ENCODE assay signal across 13 cellular contexts in genomic region chr2:178271629-178272333, GRCh38.
A peak's percentile ranks its signal among the peaks of the same experiment; 100 is the strongest.
DNase-seq lines count a peak whose midpoint lies in the region; ATAC-seq and TF ChIP-seq lines count a peak whose summit lies in the region.
"Had no signal": no experiment of that assay in that cellular context is flagged by ENCODE, and none has a peak within 500 bp of the region (broad histone marks: within the 10 kb centered on the region; RNA-seq: fewer than 3 reads in every experiment).

No MANE protein-coding gene starts in this region.

- H3K4me3 ChIP-seq in fibroblast of lung (replicated peaks in 1 of 4; ENCODE audit: control extremely low read depth in 1 of 4, insufficient read depth in 1 of 4, low read depth in 3 of 4, low read length in 4 of 4), result no peak overlapping the region
- no peak overlapping the region for H3K4me3 ChIP-seq in upper lobe of right lung
- H3K4me3 ChIP-seq: HAP-1, pancreas had no signal

- H3K79me2 ChIP-seq in fibroblast of lung (ENCODE audit: control insufficient read depth, insufficient read depth, low read length), result no peaks in the 10 kb centered on the region

- H3K36me3 ChIP-seq in fibroblast of lung (ENCODE audit: control insufficient read depth, insufficient read depth, low read length) (no peaks in the 10 kb centered on the region), upper lobe of right lung (no peaks in the 10 kb centered on the region)
- H3K36me3 ChIP-seq: HAP-1, pancreas had no signal

- H2AFZ ChIP-seq in fibroblast of lung (ENCODE audit: low read length), result no peak overlapping the region

- TF ChIP-seq CTCF in fibroblast of lung (conservative IDR thresholded peaks at IDR 0.05 in 1 of 2, IDR thresholded peaks at IDR 0.05 in 1 of 2; ENCODE audit: low read depth in 1 of 2, low read length in 2 of 2), result no peak
- no peak for TF ChIP-seq CTCF in upper lobe of right lung (IDR thresholded peaks at IDR 0.05)
- no peak for TF ChIP-seq CTCF in nephron progenitor cell (IDR thresholded peaks at IDR 0.05)

- H3K27ac Mint-ChIP-seq in nephron progenitor cell, result no peak overlapping the region

- H3K9me3 ChIP-seq in fibroblast of lung (ENCODE audit: control insufficient read depth, insufficient read depth, low read depth, low read length), result no peaks in the 10 kb centered on the region
- H3K9me3 ChIP-seq in upper lobe of right lung, result no peaks in the 10 kb centered on the region
- H3K9me3 ChIP-seq: HAP-1, pancreas had no signal

- H3K36me3 Mint-ChIP-seq in nephron progenitor cell (ENCODE audit: low read depth), result no peaks in the 10 kb centered on the region

- H3K4me2 ChIP-seq in fibroblast of lung (ENCODE audit: extremely low read depth, insufficient read depth, low read length), result no peak overlapping the region

- intact Hi-C loops in upper lobe of right lung (cut with DNase I), result no loop called here

- H3K27me3 Mint-ChIP-seq in nephron progenitor cell (ENCODE audit: low read depth, poor library complexity), result no peaks in the 10 kb centered on the region

- DNase-seq in NCI-H2196 (lab: John Stamatoyannopoulos, UW; ENCODE audit: unreplicated experiment) (peak; percentile 13), NCI-H2196 treated with DMSO at 0.1 percent for 48 hours (lab: John Stamatoyannopoulos, UW; ENCODE audit: unreplicated experiment) (no peak), fibroblast of lung (ENCODE audit: low read depth in 2 of 2) (peak; percentile 83 to 84), medulla oblongata (ENCODE audit: extremely low spot score) (peak; percentile 72), upper lobe of right lung (no peak), foreskin melanocyte (no peak), nephron progenitor cell (no peak)
- DNase-seq: 8988T; effector CD4-positive, alpha-beta T cell; islet precursor cell had no signal

- H3K27me3 ChIP-seq in fibroblast of lung (ENCODE audit: control insufficient read depth, insufficient read depth, low read length) (no peaks in the 10 kb centered on the region), upper lobe of right lung (no peaks in the 10 kb centered on the region)
- H3K27me3 ChIP-seq: pancreas had no signal

- no peak overlapping the region for H3K4me3 Mint-ChIP-seq in nephron progenitor cell

- H3K9ac ChIP-seq in fibroblast of lung (ENCODE audit: insufficient read depth, low read length), result no peak overlapping the region

- no peaks in the 10 kb centered on the region for H4K20me1 ChIP-seq in fibroblast of lung (ENCODE audit: control insufficient read depth, extremely low read depth, insufficient read depth, low read length)

- H3K9me3 Mint-ChIP-seq in nephron progenitor cell, result no peaks in the 10 kb centered on the region

- H3K27ac ChIP-seq in fibroblast of lung (ENCODE audit: insufficient read depth, low read length), result no peak overlapping the region
- H3K27ac ChIP-seq in upper lobe of right lung, result no peak overlapping the region
- H3K27ac ChIP-seq: pancreas had no signal

- H3K4me1 ChIP-seq in fibroblast of lung (ENCODE audit: control insufficient read depth, extremely low read depth, insufficient read depth, low read length) (no peaks in the 10 kb centered on the region), upper lobe of right lung (no peaks in the 10 kb centered on the region)
- H3K4me1 ChIP-seq: pancreas had no signal

- ATAC-seq in upper lobe of right lung (peak; percentile 55), GM19035 (IDR thresholded peaks at IDR 0.05; ENCODE audit: unreplicated experiment) (no peak)

- peaks cover 9% of the 10 kb centered on the region for H3K4me1 Mint-ChIP-seq in nephron progenitor cell

Comparison
In these comparisons a context has a peak if more than half of its experiments do, and no peak if none do; other contexts are left out.
1. DNase-seq: peak in NCI-H2196 (single experiment), fibroblast of lung (2 of 2) and medulla oblongata (single experiment); none in NCI-H2196 treated with DMSO at 0.1 percent for 48 hours (single experiment), upper lobe of right lung (single experiment), foreskin melanocyte (single experiment) and nephron progenitor cell (single experiment).